27 cellular contexts compared by ENCODE assay signal in the genomic region with DNA sequence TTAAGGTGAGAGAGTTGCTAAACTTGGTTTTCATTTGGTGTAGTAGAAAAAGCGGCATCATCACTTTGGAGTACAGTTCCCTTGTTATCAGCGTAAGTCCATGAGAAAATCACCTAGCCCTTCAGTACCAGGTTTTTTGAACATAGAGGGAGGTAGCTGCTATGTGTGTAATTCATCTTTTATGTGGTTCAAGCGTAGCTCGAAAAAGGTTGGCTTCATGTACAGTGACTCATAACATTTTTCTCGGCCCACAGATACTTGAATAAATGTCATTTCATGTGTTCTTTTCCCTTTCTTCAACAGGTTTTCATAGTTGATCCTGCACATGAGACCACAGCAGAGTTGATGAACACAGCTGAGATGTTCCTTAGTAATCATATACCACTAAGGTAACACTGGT.
"Had no signal": no experiment of that assay in that cellular context is flagged by ENCODE, and none has a peak within 500 bp of the region (broad histone marks: within the 10 kb centered on the region; RNA-seq: fewer than 3 reads in every experiment).

No MANE protein-coding gene starts in this region.

- H3K27me3 Mint-ChIP-seq: activated naive CD8-positive, alpha-beta T cell; naive thymus-derived CD4-positive, alpha-beta T cell had no signal

- H3K4me3 ChIP-seq: body of pancreas, colonic mucosa, gastrocnemius medialis, psoas muscle, SK-N-MC, testis, transverse colon had no signal

- H2AFZ ChIP-seq: parathyroid adenoma had no signal

- ATAC-seq: body of pancreas; gastrocnemius medialis; left colon; naive thymus-derived CD4-positive, alpha-beta T cell; psoas muscle; right cardiac atrium had no signal

- H3K27ac Mint-ChIP-seq: activated naive CD8-positive, alpha-beta T cell; activated T-helper 2 cell treated with anti-CD3 and anti-CD28 coated beads, Interferon-gamma antibody, Interleukin-2, Interleukin-4, amounts not matched to agents 10 μg/mL and 5 μg/mL and 100 μg/mL, durations not matched to agents 14 hours and 24 hours and 36 hours; naive thymus-derived CD4-positive, alpha-beta T cell had no signal

- H3K4me1 ChIP-seq: body of pancreas, colonic mucosa, gastrocnemius medialis, parathyroid adenoma, psoas muscle, testis, transverse colon had no signal

- H3K79me2 ChIP-seq: parathyroid adenoma had no signal

- H3K9me3 ChIP-seq: body of pancreas, colonic mucosa, gastrocnemius medialis, psoas muscle, testis, transverse colon had no signal

- H3K27ac ChIP-seq: body of pancreas, colonic mucosa, gastrocnemius medialis, parathyroid adenoma, psoas muscle, SK-N-MC, testis, transverse colon had no signal

- DNase-seq: activated CD4-positive, alpha-beta T cell treated with anti-CD3 and anti-CD28 coated beads for 4 hours; activated CD4-positive, alpha-beta T cell treated with anti-CD3 and anti-CD28 coated beads, Interleukin-2, amount 50 U/mL, for 48 hours; activated CD4-positive, CD25-positive, alpha-beta regulatory T cell; activated CD8-positive, alpha-beta memory T cell treated with anti-CD3 and anti-CD28 coated beads, Interleukin-2, amount 50 U/mL, for 48 hours; amniotic stem cell; body of pancreas; colonic mucosa; effector CD8-positive, alpha-beta T cell; gastrocnemius medialis; glutamatergic neuron; left colon; midbrain; naive thymus-derived CD4-positive, alpha-beta T cell; occipital lobe; psoas muscle; right cardiac atrium; stimulated activated CD4-positive, alpha-beta T cell treated with anti-CD3 and anti-CD28 coated beads, Interleukin-15, amount 100 ng/mL, for 24 hours; stimulated activated CD4-positive, alpha-beta T cell treated with anti-CD3 and anti-CD28 coated beads, Interleukin-2, amount 100 ng/mL, for 24 hours; stimulated activated naive CD4-positive, alpha-beta T cell; testis; transverse colon had no signal

- H3K9me3 Mint-ChIP-seq: activated T-helper 2 cell treated with anti-CD3 and anti-CD28 coated beads, Interferon-gamma antibody, Interleukin-2, Interleukin-4, amounts not matched to agents 10 μg/mL and 5 μg/mL and 100 μg/mL, durations not matched to agents 14 hours and 24 hours and 36 hours; naive thymus-derived CD4-positive, alpha-beta T cell; neural crest cell had no signal

- H3K4me3 Mint-ChIP-seq: activated naive CD8-positive, alpha-beta T cell; naive thymus-derived CD4-positive, alpha-beta T cell; neural crest cell had no signal

- H3K27me3 ChIP-seq: body of pancreas, colonic mucosa, gastrocnemius medialis, testis, transverse colon had no signal

- H3K9ac ChIP-seq: parathyroid adenoma had no signal

- FAIRE-seq: keratinocyte had no signal

- H3K4me1 Mint-ChIP-seq: neural crest cell had no signal
